8 cellular contexts compared by ENCODE assay signal in genomic region chr1:119647734-119648619, GRCh38. TPM values are rescaled to one million over a fixed set of nuclear protein-coding genes. Genes with fewer than 3 reads are reported as not detected.
DNase-seq lines count a peak whose midpoint lies in the region; ATAC-seq and TF ChIP-seq lines count a peak whose summit lies in the region.

Gene ZNF697, minus strand, starts transcription at chr1:119648266. Its CDS starts 22,166 bp downstream, at chr1:119626100.

- no peaks in the 10 kb centered on the region for H3K4me1 ChIP-seq in CD4-positive, alpha-beta memory T cell (ENCODE audit: insufficient read depth, low read length)
- H3K4me1 ChIP-seq in esophagus squamous epithelium = peaks cover 12 to 37% (median 12%) of the 10 kb centered on the region in 3 donors
- H3K4me1 ChIP-seq in mucosa of rectum (ENCODE audit: control insufficient read depth in 2 of 2, insufficient read depth in 2 of 2, low read length in 2 of 2) = peaks cover 8 to 9% of the 10 kb centered on the region in 2 donors

- CTCF ChIA-PET in CD4-positive, alpha-beta memory T cell (lab: Charles Lee; ENCODE audit: partially characterized antibody) = interaction anchor here (1.2 to 3.2 kb wide), 2 partner anchors 27 to 32 kb away, joined by 3 to 9 read pairs; no protein-coding TSS in a partner anchor

- no peaks in the 10 kb centered on the region for H3K9me3 ChIP-seq in CD4-positive, alpha-beta memory T cell (ENCODE audit: control insufficient read depth in 1 of 2, low read length in 2 of 2)
- no peaks in the 10 kb centered on the region for H3K9me3 ChIP-seq in esophagus squamous epithelium
- H3K9me3 ChIP-seq in mucosa of rectum (ENCODE audit: control insufficient read depth in 2 of 2, low read length in 2 of 2) = no peaks in the 10 kb centered on the region

- H3K4me1 Mint-ChIP-seq in CD4-positive, alpha-beta memory T cell = peaks cover 4 to 6% (median 5%) of the 10 kb centered on the region in 4 donors
- H3K4me1 Mint-ChIP-seq in stimulated activated naive CD8-positive, alpha-beta T cell treated with anti-CD3 and anti-CD28 coated beads, Interleukin-15, amount 100 ng/mL, for 72 hours = peaks cover 26% of the 10 kb centered on the region

- peak in 4 of 5 donors; percentile 2 to 33 (median 5) for DNase-seq in CD4-positive, alpha-beta memory T cell
- DNase-seq in GM19238 (ENCODE audit: insufficient read length, low spot score) = peak; percentile 76
- DNase-seq in NCI-H345 treated with DMSO at 0.1 percent for 48 hours (lab: John Stamatoyannopoulos, UW; ENCODE audit: unreplicated experiment) = peak; percentile 96
- peak; percentile 19 to 32 (median 23) for DNase-seq in activated CD8-positive, alpha-beta memory T cell treated with anti-CD3 and anti-CD28 coated beads for 48 hours (ENCODE audit: low read depth in 2 of 3, low spot score in 2 of 3)
- peak; percentile 50 for DNase-seq in esophagus squamous epithelium (lab: John Stamatoyannopoulos, UW)
- DNase-seq in stimulated activated naive CD8-positive, alpha-beta T cell treated with anti-CD3 and anti-CD28 coated beads, Interleukin-15, amount 100 ng/mL, for 72 hours = peak; percentile 39 to 41

- 0% methylated on average over 7 of the region's 81 CpGs for WGBS in esophagus squamous epithelium, 2 donors

- H3K27me3 ChIP-seq in CD4-positive, alpha-beta memory T cell (ENCODE audit: insufficient read depth, low read length) = peaks cover 14% of the 10 kb centered on the region
- H3K27me3 ChIP-seq in esophagus squamous epithelium (no peaks in the 10 kb centered on the region), mucosa of rectum (ENCODE audit: control insufficient read depth in 2 of 2, insufficient read depth in 2 of 2, low read length in 2 of 2) (no peaks in the 10 kb centered on the region)

- no peak within 1 kb of the TSS for H3K4me3 ChIP-seq in CD4-positive, alpha-beta memory T cell (ENCODE audit: low read length in 2 of 2)
- H3K4me3 ChIP-seq in esophagus squamous epithelium (peak within 1 kb of the TSS; percentile 73 to 90 (median 78)), mucosa of rectum (ENCODE audit: low read length in 2 of 2) (peak within 1 kb of the TSS; percentile 83 to 89)

- H3K27ac ChIP-seq in CD4-positive, alpha-beta memory T cell (ENCODE audit: low read depth, low read length) = no peak within 1 kb of the TSS
- H3K27ac ChIP-seq in esophagus squamous epithelium = peak within 1 kb of the TSS; percentile 75 to 94 (median 86)
- H3K27ac ChIP-seq in mucosa of rectum (ENCODE audit: low read depth in 2 of 2, low read length in 2 of 2) = peak within 1 kb of the TSS; percentile 80 to 81

- peak within 1 kb of the TSS; percentile 54 to 78 (median 68) for H3K4me3 Mint-ChIP-seq in CD4-positive, alpha-beta memory T cell
- peak within 1 kb of the TSS; percentile 83 to 87 for H3K4me3 Mint-ChIP-seq in stimulated activated naive CD8-positive, alpha-beta T cell treated with anti-CD3 and anti-CD28 coated beads, Interleukin-15, amount 100 ng/mL, for 72 hours

- no peak within 1 kb of the TSS for H3K27ac Mint-ChIP-seq in CD4-positive, alpha-beta memory T cell
- peak within 1 kb of the TSS in 1 of 2 donors; percentile 5 for H3K27ac Mint-ChIP-seq in stimulated activated naive CD8-positive, alpha-beta T cell treated with anti-CD3 and anti-CD28 coated beads, Interleukin-15, amount 100 ng/mL, for 72 hours

- intact Hi-C loops in CD4-positive, alpha-beta memory T cell (cut with micrococcal nuclease) = no loop called here
- intact Hi-C loops in esophagus squamous epithelium (cut with DNase I) = no loop called here

- no peaks in the 10 kb centered on the region for H3K36me3 Mint-ChIP-seq in CD4-positive, alpha-beta memory T cell

- peak; percentile 71 for ATAC-seq in HG03342 (IDR thresholded peaks at IDR 0.05; ENCODE audit: unreplicated experiment)
- ATAC-seq in stimulated activated naive CD8-positive, alpha-beta T cell treated with anti-CD3 and anti-CD28 coated beads, Interleukin-15, amount 100 ng/mL, for 72 hours = peak; percentile 81

- POLR2A ChIA-PET in CD4-positive, alpha-beta memory T cell (lab: Charles Lee; ENCODE audit: partially characterized antibody) = no interaction called here

- H3K9ac ChIP-seq in mucosa of rectum (ENCODE audit: low read depth in 1 of 2, low read length in 2 of 2) = peak within 1 kb of the TSS; percentile 74 to 87

- peaks cover 37 to 43% of the 10 kb centered on the region in 2 donors for H3K27me3 Mint-ChIP-seq in CD4-positive, alpha-beta memory T cell
- peaks cover 97% of the 10 kb centered on the region for H3K27me3 Mint-ChIP-seq in stimulated activated naive CD8-positive, alpha-beta T cell treated with anti-CD3 and anti-CD28 coated beads, Interleukin-15, amount 100 ng/mL, for 72 hours

- peaks cover 0 to 8% (median 0%) of the 10 kb centered on the region in 8 donors for H3K9me3 Mint-ChIP-seq in CD4-positive, alpha-beta memory T cell
- H3K9me3 Mint-ChIP-seq in stimulated activated naive CD8-positive, alpha-beta T cell treated with anti-CD3 and anti-CD28 coated beads, Interleukin-15, amount 100 ng/mL, for 72 hours = no peaks in the 10 kb centered on the region

- peak in 4 of 6 experiments; percentile 31 to 55 (median 38) for TF ChIP-seq CTCF in esophagus squamous epithelium (IDR thresholded peaks at IDR 0.05)

- TF ChIP-seq POLR2A in esophagus squamous epithelium (IDR thresholded peaks at IDR 0.05) = peak in 2 of 4 donors; percentile 9 to 82

- H3K36me3 ChIP-seq in CD4-positive, alpha-beta memory T cell (ENCODE audit: insufficient read depth, low read length) = no peaks in the 10 kb centered on the region
- H3K36me3 ChIP-seq in esophagus squamous epithelium = no peaks in the 10 kb centered on the region
- no peaks in the 10 kb centered on the region for H3K36me3 ChIP-seq in mucosa of rectum (ENCODE audit: control insufficient read depth in 2 of 2, insufficient read depth in 2 of 2, low read length in 2 of 2)

RNA-seq across cellular contexts. Expression of gene ZNF697, which starts in this region (rescaled TPM):
- total RNA-seq in CD4-positive, alpha-beta memory T cell = under 1 TPM; 0.06 to 0.22 TPM
- polyA plus RNA-seq in CD4-positive, alpha-beta memory T cell = not detected
- total RNA-seq in esophagus squamous epithelium = 1 to 10 TPM in 2 of 4 donors, under 1 TPM in 2; 0.34 to 3.3 (median 1.4) TPM

Comparison
In these comparisons a context has a peak if more than half of its experiments do, and no peak if none do; other contexts are left out.
1. Peak in DNase-seq in CD4-positive, alpha-beta memory T cell; RNA of the gene not detected or under 1 TPM.
2. DNase-seq: peak in every context shown above with its lines; median percentile 96 in NCI-H345 treated with DMSO at 0.1 percent for 48 hours; 76 in GM19238; 50 in esophagus squamous epithelium; 40 in stimulated activated naive CD8-positive, alpha-beta T cell treated with anti-CD3 and anti-CD28 coated beads, Interleukin-15, amount 100 ng/mL, for 72 hours; 23 in activated CD8-positive, alpha-beta memory T cell treated with anti-CD3 and anti-CD28 coated beads for 48 hours; 5 in CD4-positive, alpha-beta memory T cell.
3. H3K4me3 ChIP-seq: peak in esophagus squamous epithelium (4 of 4) and mucosa of rectum (2 of 2); none in CD4-positive, alpha-beta memory T cell (0 of 2).